8 cellular contexts compared by ENCODE assay signal in genomic region chr3:127483902-127484591, GRCh38.
DNase-seq lines count a peak whose midpoint lies in the region; ATAC-seq, FAIRE-seq and TF ChIP-seq lines count a peak whose summit lies in the region.

No MANE protein-coding gene starts in this region.

- no peak overlapping the region for H3K4me3 Mint-ChIP-seq in GM23338

- DNase-seq in activated CD8-positive, alpha-beta memory T cell treated with anti-CD3 and anti-CD28 coated beads for 48 hours (ENCODE audit: low read depth in 2 of 3, low spot score in 2 of 3): peak; percentile 36 to 70 (median 58)
- DNase-seq in stimulated activated CD8-positive, alpha-beta memory T cell treated with anti-CD3 and anti-CD28 coated beads, Interleukin-2, amount 100 ng/mL, for 48 hours (ENCODE audit: low read depth in 2 of 2): peak; percentile 68 to 79
- DNase-seq in GM23338 (ENCODE audit: low spot score): no peak
- no peak for DNase-seq in left ventricle myocardium inferior
- DNase-seq in SIG-M5 (lab: John Stamatoyannopoulos, UW): no peak
- no peak for DNase-seq in small intestine

- H3K36me3 Mint-ChIP-seq in GM23338 (ENCODE audit: low read depth): no peaks in the 10 kb centered on the region; the same call in 2 of the 3 replicates

- H3K4me1 ChIP-seq in GM23338 (ENCODE audit: insufficient read depth) (0 out of 2 replicates have a peak, but pooled peaks cover 2% of the 10 kb centered on the region), left ventricle myocardium inferior (peaks cover 13% of the 10 kb centered on the region), small intestine (ENCODE audit: control insufficient read depth in 2 of 2, insufficient read depth in 1 of 2, low read depth in 1 of 2, low read length in 1 of 2) (no peaks in the 10 kb centered on the region)

- no peaks in the 10 kb centered on the region for H3K27me3 ChIP-seq in GM23338 (ENCODE audit: insufficient read depth)
- H3K27me3 ChIP-seq in left ventricle myocardium inferior (ENCODE audit: low read depth): peaks cover 24% of the 10 kb centered on the region
- no peaks in the 10 kb centered on the region for H3K27me3 ChIP-seq in small intestine (ENCODE audit: control insufficient read depth in 2 of 2, insufficient read depth in 2 of 2, low read length in 2 of 2)

- intact Hi-C loops in left ventricle myocardium inferior (cut with micrococcal nuclease): no loop called here

- H3K27me3 Mint-ChIP-seq in GM23338 (ENCODE audit: insufficient read depth, low read depth, poor library complexity): peaks cover 13% of the 10 kb centered on the region

- H3K27ac ChIP-seq in GM23338 (ENCODE audit: low read depth): no peak overlapping the region
- H3K27ac ChIP-seq in left ventricle myocardium inferior (replicated peaks): no peak overlapping the region
- no peak overlapping the region for H3K27ac ChIP-seq in small intestine (ENCODE audit: low read depth in 1 of 2, low read length in 1 of 2)

- no peak overlapping the region for H3K4me2 ChIP-seq in GM23338

- H3K4me3 ChIP-seq in GM23338: no peak overlapping the region
- no peak overlapping the region for H3K4me3 ChIP-seq in left ventricle myocardium inferior
- no peak overlapping the region for H3K4me3 ChIP-seq in small intestine (ENCODE audit: low read depth in 1 of 2, low read length in 2 of 2)

- no peaks in the 10 kb centered on the region for H3K9me2 ChIP-seq in GM23338 (ENCODE audit: insufficient read depth)

- H4K20me1 ChIP-seq in GM23338 (replicated peaks; ENCODE audit: insufficient read depth): no peaks in the 10 kb centered on the region

- ATAC-seq in GM19035 (IDR thresholded peaks at IDR 0.05; ENCODE audit: unreplicated experiment): peak; percentile 76
- ATAC-seq in HG02973 (IDR thresholded peaks at IDR 0.05; ENCODE audit: unreplicated experiment): peak; percentile 78
- no peak for ATAC-seq in GM23338

- 57 to 67% (median 60%) methylated on average over 18 of the region's 18 CpGs for WGBS in small intestine, 3 donors

- no peaks in the 10 kb centered on the region for H3F3A ChIP-seq in GM23338 (replicated peaks; ENCODE audit: low read depth)

- TF ChIP-seq CTCF in GM23338 (conservative IDR thresholded peaks at IDR 0.05; ENCODE audit: low read depth in 2 of 2) (no peak), left ventricle myocardium inferior (IDR thresholded peaks at IDR 0.05; ENCODE audit: borderline replicate concordance) (no peak)

- H3K9me3 ChIP-seq in left ventricle myocardium inferior (replicated peaks): no peaks in the 10 kb centered on the region
- no peaks in the 10 kb centered on the region for H3K9me3 ChIP-seq in small intestine (ENCODE audit: control insufficient read depth, low read depth)

- H3K9me3 Mint-ChIP-seq in GM23338: peaks cover 2% of the 10 kb centered on the region; the same call in 2 of the 3 replicates

- H3K4me1 Mint-ChIP-seq in GM23338: peaks cover 23% of the 10 kb centered on the region

- FAIRE-seq in small intestine (lab: Jason Lieb, UNC): no peak

- H3K79me2 ChIP-seq in GM23338 (replicated peaks; ENCODE audit: insufficient read depth): no peaks in the 10 kb centered on the region

- H3K36me3 ChIP-seq in GM23338 (ENCODE audit: insufficient read depth): no peaks in the 10 kb centered on the region
- no peaks in the 10 kb centered on the region for H3K36me3 ChIP-seq in left ventricle myocardium inferior
- H3K36me3 ChIP-seq in small intestine (ENCODE audit: control insufficient read depth in 2 of 2, insufficient read depth in 2 of 2, low read length in 2 of 2): no peaks in the 10 kb centered on the region

- H2AFZ ChIP-seq in GM23338: no peak overlapping the region; the same call in 1 of the 2 replicates

- H3K27ac Mint-ChIP-seq in GM23338: no peak overlapping the region

TF ChIP-seq in GM23338, 12 proteins besides CTCF, POLR2A, EP300 and RAD21 (continues in another document):
- TF ChIP-seq ZNF331 (CRISPR knock-in tag; IDR thresholded peaks at IDR 0.05; ENCODE audit: low read depth): no peak
- no peak for TF ChIP-seq STAT1 (IDR thresholded peaks at IDR 0.05; ENCODE audit: unreplicated experiment)
- no peak for TF ChIP-seq CREB1 (CRISPR knock-in tag; IDR thresholded peaks at IDR 0.05; ENCODE audit: low read depth)
- no peak for TF ChIP-seq ETS1 (IDR thresholded peaks at IDR 0.05)
- TF ChIP-seq EZH2phosphoT487 (IDR thresholded peaks at IDR 0.05; ENCODE audit: unreplicated experiment): no peak
- TF ChIP-seq NANOG (IDR thresholded peaks at IDR 0.05; ENCODE audit: borderline replicate concordance): no peak
- TF ChIP-seq EZH2 (IDR thresholded peaks at IDR 0.05; ENCODE audit: low read depth, unreplicated experiment): no peak
- TF ChIP-seq ZNF462 (CRISPR knock-in tag; IDR thresholded peaks at IDR 0.05): no peak
- TF ChIP-seq ZNF114 (CRISPR knock-in tag; IDR thresholded peaks at IDR 0.05): no peak
- no peak for TF ChIP-seq JUNB (IDR thresholded peaks at IDR 0.05; ENCODE audit: unreplicated experiment)

Comparison
In these comparisons a context has a peak if more than half of its experiments do, and no peak if none do; other contexts are left out.
1. DNase-seq: peak in activated CD8-positive, alpha-beta memory T cell treated with anti-CD3 and anti-CD28 coated beads for 48 hours (3 of 3) and stimulated activated CD8-positive, alpha-beta memory T cell treated with anti-CD3 and anti-CD28 coated beads, Interleukin-2, amount 100 ng/mL, for 48 hours (2 of 2); none in GM23338 (single experiment), left ventricle myocardium inferior (single experiment), SIG-M5 (single experiment) and small intestine (single experiment).